Comparison of ENCODE assay signal across 8 cellular contexts in the genomic region with DNA sequence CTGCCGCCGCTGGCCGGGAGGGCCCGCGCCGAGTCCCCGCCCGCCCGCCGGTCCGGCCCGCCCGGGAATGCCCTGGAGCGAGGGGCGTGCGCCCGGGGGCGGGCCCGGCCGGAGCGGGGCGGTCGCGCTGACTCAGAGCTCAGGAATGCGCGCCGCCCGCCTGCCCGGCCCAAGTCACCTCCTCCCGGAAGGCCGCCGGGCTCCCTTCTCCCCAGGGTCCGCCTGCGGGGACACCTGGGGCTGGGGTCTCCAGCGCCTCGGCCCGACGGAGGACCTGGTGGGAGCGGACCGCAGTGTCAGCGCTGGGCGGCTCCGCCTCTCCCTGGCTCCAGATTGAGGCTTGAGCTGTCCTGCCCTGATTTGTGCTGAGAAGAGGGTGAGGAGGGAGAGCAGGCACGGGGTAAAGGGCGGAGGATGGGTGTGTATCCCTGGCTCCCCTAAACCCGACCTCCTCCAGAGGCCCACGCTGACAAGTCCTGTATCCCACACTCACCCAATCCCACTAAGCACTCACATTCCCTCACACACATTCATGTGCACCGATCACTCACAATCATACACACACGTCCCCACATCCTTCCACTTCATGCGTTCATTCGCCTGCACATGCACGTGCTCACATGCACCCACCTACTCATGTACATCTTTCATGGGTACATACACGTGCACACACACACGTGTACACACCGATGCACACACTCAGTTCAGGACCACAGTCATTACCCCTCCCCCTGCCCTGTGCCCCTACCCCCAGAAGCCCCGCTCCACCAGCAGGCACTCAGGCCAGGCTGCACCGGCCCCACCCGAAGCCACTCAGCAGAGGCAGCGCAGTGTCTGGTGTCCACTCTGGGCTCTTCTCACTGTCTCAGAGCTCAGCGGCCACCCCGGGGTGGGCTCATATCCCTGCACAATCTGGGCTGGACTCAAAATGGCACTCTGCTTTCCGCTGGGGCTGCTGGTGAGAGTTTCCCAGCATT. TPM values are rescaled to one million over a fixed set of nuclear protein-coding genes. Genes with fewer than 3 reads are reported as not detected.
DNase-seq lines count a peak whose midpoint lies in the region; ATAC-seq and TF ChIP-seq lines count a peak whose summit lies in the region.

A gene with protein sequence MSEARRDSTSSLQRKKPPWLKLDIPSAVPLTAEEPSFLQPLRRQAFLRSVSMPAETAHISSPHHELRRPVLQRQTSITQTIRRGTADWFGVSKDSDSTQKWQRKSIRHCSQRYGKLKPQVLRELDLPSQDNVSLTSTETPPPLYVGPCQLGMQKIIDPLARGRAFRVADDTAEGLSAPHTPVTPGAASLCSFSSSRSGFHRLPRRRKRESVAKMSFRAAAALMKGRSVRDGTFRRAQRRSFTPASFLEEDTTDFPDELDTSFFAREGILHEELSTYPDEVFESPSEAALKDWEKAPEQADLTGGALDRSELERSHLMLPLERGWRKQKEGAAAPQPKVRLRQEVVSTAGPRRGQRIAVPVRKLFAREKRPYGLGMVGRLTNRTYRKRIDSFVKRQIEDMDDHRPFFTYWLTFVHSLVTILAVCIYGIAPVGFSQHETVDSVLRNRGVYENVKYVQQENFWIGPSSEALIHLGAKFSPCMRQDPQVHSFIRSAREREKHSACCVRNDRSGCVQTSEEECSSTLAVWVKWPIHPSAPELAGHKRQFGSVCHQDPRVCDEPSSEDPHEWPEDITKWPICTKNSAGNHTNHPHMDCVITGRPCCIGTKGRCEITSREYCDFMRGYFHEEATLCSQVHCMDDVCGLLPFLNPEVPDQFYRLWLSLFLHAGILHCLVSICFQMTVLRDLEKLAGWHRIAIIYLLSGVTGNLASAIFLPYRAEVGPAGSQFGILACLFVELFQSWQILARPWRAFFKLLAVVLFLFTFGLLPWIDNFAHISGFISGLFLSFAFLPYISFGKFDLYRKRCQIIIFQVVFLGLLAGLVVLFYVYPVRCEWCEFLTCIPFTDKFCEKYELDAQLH (minus strand): TSS at position 71 of the 977 bp plus-strand sequence. CDS start 7,616 bp downstream, outside the sequence.

- H3K4ac ChIP-seq in trophoblast cell (ENCODE audit: low read depth, low read length), result peak within 1 kb of the TSS; percentile 85

- peak within 1 kb of the TSS; percentile 81 for H3K9ac ChIP-seq in trophoblast cell (ENCODE audit: low read length)

- peak within 1 kb of the TSS; percentile 90 for H4K91ac ChIP-seq in trophoblast cell (ENCODE audit: low read depth, low read length)

- H3K4me2 ChIP-seq in trophoblast cell (ENCODE audit: low read length), result peak within 1 kb of the TSS; percentile 72

- H3K9me3 ChIP-seq in heart left ventricle (no peaks in the 10 kb centered on the region), trophoblast cell (ENCODE audit: insufficient read depth, low read depth, low read length) (no peaks in the 10 kb centered on the region)

- peak within 1 kb of the TSS; percentile 25 for H2BK12ac ChIP-seq in trophoblast cell (ENCODE audit: low read length)

- peak within 1 kb of the TSS; percentile 87 for H2BK120ac ChIP-seq in trophoblast cell (ENCODE audit: insufficient read depth, low read length, poor library complexity)

- peak within 1 kb of the TSS; percentile 87 to 99 (median 96) for H3K27ac ChIP-seq in heart left ventricle
- H3K27ac ChIP-seq in trophoblast cell (ENCODE audit: low read depth, low read length), result peak within 1 kb of the TSS; percentile 93

- no peaks in the 10 kb centered on the region for H3K36me3 ChIP-seq in heart left ventricle
- no peaks in the 10 kb centered on the region for H3K36me3 ChIP-seq in trophoblast cell (ENCODE audit: control insufficient read depth in 1 of 2, insufficient read depth in 2 of 2, low read length in 2 of 2)

- DNase-seq in AG10803 (ENCODE audit: low read depth) (peak; percentile 56), HK-2 (ENCODE audit: unreplicated experiment) (peak; percentile 45), heart left ventricle (peak; percentile 68 to 84 (median 78)), trophoblast cell (peak; percentile 53 to 85), globus pallidus (ENCODE audit: low spot score) (no peak)
- DNase-seq in activated naive CD8-positive, alpha-beta T cell treated with anti-CD3 and anti-CD28 coated beads for 36 hours, result peak; percentile 55

- no peaks in the 10 kb centered on the region for H3K9me3 Mint-ChIP-seq in activated naive CD8-positive, alpha-beta T cell treated with anti-CD3 and anti-CD28 coated beads for 36 hours

- H3K79me1 ChIP-seq in trophoblast cell (ENCODE audit: low read length), result peaks cover 37% of the 10 kb centered on the region

- TF ChIP-seq CTCF in AG10803 (conservative IDR thresholded peaks at IDR 0.05; ENCODE audit: low read length), result no peak
- no peak for TF ChIP-seq CTCF in heart left ventricle (IDR thresholded peaks at IDR 0.05)

- ATAC-seq in heart left ventricle, result peak in 3 of 4 donors; percentile 24 to 60 (median 51)
- ATAC-seq in GM21423 (IDR thresholded peaks at IDR 0.05; ENCODE audit: unreplicated experiment), result no peak
- no peak for ATAC-seq in HG03039 (IDR thresholded peaks at IDR 0.05; ENCODE audit: unreplicated experiment)

- H3K4me1 ChIP-seq in heart left ventricle (peaks cover 5 to 93% (median 81%) of the 10 kb centered on the region in 12 donors), trophoblast cell (ENCODE audit: control insufficient read depth in 1 of 2, insufficient read depth in 2 of 2, low read length in 2 of 2) (peaks cover 50 to 57% of the 10 kb centered on the region in 2 experiments)

- H2BK5ac ChIP-seq in trophoblast cell (ENCODE audit: low read depth, low read length, poor library complexity), result peak within 1 kb of the TSS; percentile 90

- H2AK5ac ChIP-seq in trophoblast cell (ENCODE audit: low read length), result peak within 1 kb of the TSS; percentile 82

- no peaks in the 10 kb centered on the region for H3K36me3 Mint-ChIP-seq in activated naive CD8-positive, alpha-beta T cell treated with anti-CD3 and anti-CD28 coated beads for 36 hours

- peaks cover 21% of the 10 kb centered on the region for H3K79me2 ChIP-seq in trophoblast cell (ENCODE audit: control insufficient read depth, insufficient read depth, low read length, poor library complexity)

- peak within 1 kb of the TSS; percentile 94 for H3K18ac ChIP-seq in trophoblast cell (ENCODE audit: low read length)

- H2AFZ ChIP-seq in trophoblast cell (ENCODE audit: insufficient read depth, low read length, poor library complexity), result peak within 1 kb of the TSS; percentile 2

- no peak for TF ChIP-seq POLR2A in heart left ventricle (IDR thresholded peaks at IDR 0.05)

- H3K27me3 Mint-ChIP-seq in activated naive CD8-positive, alpha-beta T cell treated with anti-CD3 and anti-CD28 coated beads for 36 hours, result peaks cover 39% of the 10 kb centered on the region

- peak within 1 kb of the TSS; percentile 93 for H3K14ac ChIP-seq in trophoblast cell (ENCODE audit: low read length)

- no peak within 1 kb of the TSS for H3K23ac ChIP-seq in trophoblast cell (ENCODE audit: low read length)

- H3K27me3 ChIP-seq in heart left ventricle (peaks cover 0 to 31% (median 0%) of the 10 kb centered on the region in 9 donors), trophoblast cell (ENCODE audit: insufficient read depth, low read length) (no peaks in the 10 kb centered on the region)

- H3K4me1 Mint-ChIP-seq in activated naive CD8-positive, alpha-beta T cell treated with anti-CD3 and anti-CD28 coated beads for 36 hours, result peaks cover 17% of the 10 kb centered on the region

- H4K8ac ChIP-seq in trophoblast cell (ENCODE audit: low read depth, low read length), result peak within 1 kb of the TSS; percentile 61

- intact Hi-C loops in heart left ventricle (cut with DNase I), result no loop called here

- 21 to 67% (median 22%) methylated on average over 17 to 62 of the region's 62 CpGs for WGBS in heart left ventricle, 4 donors
- 100% methylated on average over 4 of the region's 62 CpGs for WGBS in trophoblast cell (ENCODE audit: extremely low coverage, insufficient coverage, insufficient read length)

- peak within 1 kb of the TSS; percentile 75 for H4K12ac ChIP-seq in trophoblast cell (ENCODE audit: low read depth, low read length)

- peak within 1 kb of the TSS; percentile 84 for H3K4me3 ChIP-seq in AG10803 (ENCODE audit: low read length)
- peak within 1 kb of the TSS; percentile 63 to 98 (median 76) for H3K4me3 ChIP-seq in heart left ventricle
- peak within 1 kb of the TSS; percentile 85 for H3K4me3 ChIP-seq in trophoblast cell (ENCODE audit: low read depth, low read length)

- peak within 1 kb of the TSS; percentile 5 for H3K4me3 Mint-ChIP-seq in activated naive CD8-positive, alpha-beta T cell treated with anti-CD3 and anti-CD28 coated beads for 36 hours

- H3K27ac Mint-ChIP-seq in activated naive CD8-positive, alpha-beta T cell treated with anti-CD3 and anti-CD28 coated beads for 36 hours, result no peak within 1 kb of the TSS

RNA-seq across cellular contexts. Expression of the gene that starts here (rescaled TPM):
- total RNA-seq in activated naive CD8-positive, alpha-beta T cell treated with anti-CD3 and anti-CD28 coated beads for 36 hours, result under 1 TPM in 1 of 2 experiments, not detected in 1; 0.41 TPM
- total RNA-seq in heart left ventricle, result 10 to 100 TPM; 17.4 to 30.6 (median 22.7) TPM
- 10 to 100 TPM; 23.9 to 45.8 TPM for polyA plus RNA-seq in heart left ventricle
- 52.6 and 57.2 TPM in 2 replicates for polyA plus RNA-seq in trophoblast cell (2013)

Comparison
In these comparisons a context has a peak if more than half of its experiments do, and no peak if none do; other contexts are left out.
1. RNA of the gene that starts here (total RNA-seq): 17.4 to 30.6 TPM in heart left ventricle; 0.41 TPM in activated naive CD8-positive, alpha-beta T cell treated with anti-CD3 and anti-CD28 coated beads for 36 hours; every median in the first group is over 10 times any median in the second.
2. Peak in DNase-seq in activated naive CD8-positive, alpha-beta T cell treated with anti-CD3 and anti-CD28 coated beads for 36 hours; RNA of the gene not detected or under 1 TPM.
3. ATAC-seq: peak in heart left ventricle (3 of 4); none in GM21423 (single experiment) and HG03039 (single experiment).
4. Peak in every context shown above with its lines, with median percentiles within 50 percentile points of each other: H3K4me3 ChIP-seq.